In the genomic region with DNA sequence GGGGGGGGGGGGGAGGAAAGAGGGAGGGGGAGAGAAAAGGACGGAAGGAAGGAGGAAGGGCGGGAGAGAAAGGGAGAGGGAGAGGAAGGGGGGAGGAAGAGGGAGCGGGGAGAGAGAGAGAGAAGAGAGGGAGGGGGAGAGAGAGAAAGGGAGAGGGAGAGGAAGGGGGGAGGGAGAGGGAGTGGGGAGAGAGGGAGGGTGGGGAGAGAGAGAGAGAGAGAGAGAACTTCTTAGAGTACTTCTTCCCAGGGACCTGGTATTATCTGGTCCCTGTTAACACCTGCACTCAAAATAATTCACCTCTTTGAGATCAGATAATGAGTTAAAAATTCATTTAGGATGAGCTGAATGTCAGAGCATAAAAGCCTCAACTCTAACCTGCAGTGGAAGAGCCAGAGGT, we compare ENCODE assay signal across 9 cellular contexts. TPM values are rescaled to one million over a fixed set of nuclear protein-coding genes. Genes with fewer than 3 reads are reported as not detected.
DNase-seq lines count a peak whose midpoint lies in the region; ATAC-seq and TF ChIP-seq lines count a peak whose summit lies in the region.
"Had no signal": no experiment of that assay in that cellular context is flagged by ENCODE, and none has a peak within 500 bp of the region (broad histone marks: within the 10 kb centered on the region; RNA-seq: fewer than 3 reads in every experiment).

No MANE protein-coding gene starts in this region.

- peak overlapping the region; percentile 96 for H3K4me3 ChIP-seq in BJ (ENCODE audit: low read depth, low read length)
- H3K4me3 ChIP-seq in NB4 (ENCODE audit: low read depth, low read length) = peak overlapping the region; percentile 98

- no peak for ATAC-seq in effector memory CD8-positive, alpha-beta T cell (replicated peaks)
- ATAC-seq in GM18511 (IDR thresholded peaks at IDR 0.05; ENCODE audit: unreplicated experiment) (no peak), GM19035 (IDR thresholded peaks at IDR 0.05; ENCODE audit: unreplicated experiment) (no peak)

- CTCF ChIA-PET in BJ (lab: Yijun Ruan, JAX) = interaction anchor here (1.3 kb wide), 1 partner anchor 7 kb away, joined by 4 read pairs; no protein-coding TSS in a partner anchor

- TF ChIP-seq CTCF in BJ (IDR thresholded peaks at IDR 0.05; ENCODE audit: insufficient read depth, low read depth, low read length) (no peak), NB4 (IDR thresholded peaks at IDR 0.05; ENCODE audit: low read depth, low read length) (no peak), nephron progenitor cell (IDR thresholded peaks at IDR 0.05) (no peak)

- H3K27me3 ChIP-seq in BJ (ENCODE audit: control insufficient read depth, insufficient read depth, low read length) = peaks cover 2% of the 10 kb centered on the region

- peaks cover 0 to 14% of the 10 kb centered on the region in 2 donors for H3K27me3 Mint-ChIP-seq in effector memory CD8-positive, alpha-beta T cell
- H3K27me3 Mint-ChIP-seq in nephron progenitor cell (ENCODE audit: low read depth, poor library complexity) = peaks cover 18% of the 10 kb centered on the region

- DNase-seq in BJ (ENCODE audit: low read depth) = no peak
- no peak for DNase-seq in NB4 (ENCODE audit: low read depth)
- no peak for DNase-seq in effector memory CD8-positive, alpha-beta T cell
- DNase-seq in nephron progenitor cell = no peak
- DNase-seq in DMS79 treated with DMSO at 0.1 percent for 48 hours (lab: John Stamatoyannopoulos, UW) = no peak
- no peak for DNase-seq in NCI-H226
- DNase-seq: NCI-H2171 had no signal

- peaks cover 24% of the 10 kb centered on the region for H3K36me3 ChIP-seq in BJ (ENCODE audit: control insufficient read depth, insufficient read depth, low read length)

- peak overlapping the region; percentile 92 to 96 for H3K27ac Mint-ChIP-seq in effector memory CD8-positive, alpha-beta T cell
- peak overlapping the region; percentile 98 for H3K27ac Mint-ChIP-seq in nephron progenitor cell

- peaks cover 12 to 29% of the 10 kb centered on the region in 2 donors for H3K4me1 Mint-ChIP-seq in effector memory CD8-positive, alpha-beta T cell (ENCODE audit: low read depth in 2 of 2)
- peaks cover 21% of the 10 kb centered on the region for H3K4me1 Mint-ChIP-seq in nephron progenitor cell

- no peak for TF ChIP-seq POLR2A in NB4 (IDR thresholded peaks at IDR 0.05; ENCODE audit: extremely low read depth, insufficient read length)

- POLR2A ChIA-PET in BJ (lab: Charles Lee) = no interaction called here

- H3K36me3 Mint-ChIP-seq in effector memory CD8-positive, alpha-beta T cell (ENCODE audit: insufficient read depth) = peaks cover 23% of the 10 kb centered on the region
- H3K36me3 Mint-ChIP-seq in nephron progenitor cell (ENCODE audit: low read depth) = peaks cover 1% of the 10 kb centered on the region

- no peaks in the 10 kb centered on the region for H3K9me3 Mint-ChIP-seq in effector memory CD8-positive, alpha-beta T cell
- no peaks in the 10 kb centered on the region for H3K9me3 Mint-ChIP-seq in nephron progenitor cell

- H3K4me3 Mint-ChIP-seq in effector memory CD8-positive, alpha-beta T cell = peak overlapping the region; percentile 86 to 90
- peak overlapping the region; percentile 96 for H3K4me3 Mint-ChIP-seq in nephron progenitor cell

RNA-seq across cellular contexts. Expression of a gene that starts 1.1 kb away (rescaled TPM):
- polyA plus RNA-seq in BJ (2011; rRNA removed) = 212 and 323 TPM in 2 replicates
- polyA minus RNA-seq in BJ (2011; rRNA and poly(A)+ RNA removed) = 268 and 373 TPM in 2 replicates

RNA-seq across cellular contexts. Expression of a gene that starts 27.1 kb away (rescaled TPM):
- not detected in 2 replicates for polyA plus RNA-seq in BJ (2011; rRNA removed)
- polyA minus RNA-seq in BJ (2011; rRNA and poly(A)+ RNA removed) = 0.24 TPM in 1 of 2 replicates, not detected in the other
